In genomic region chr20:60266184-60266823, GRCh38 we compare ENCODE assay signal across 11 cellular contexts.
"Had no signal": no experiment of that assay in that cellular context is flagged by ENCODE, and none has a peak within 500 bp of the region (broad histone marks: within the 10 kb centered on the region; RNA-seq: fewer than 3 reads in every experiment).

No MANE protein-coding gene starts in this region.

- DNase-seq: activated CD8-positive, alpha-beta memory T cell treated with anti-CD3 and anti-CD28 coated beads, Interleukin-2, amount 50 U/mL, for 48 hours; activated naive CD4-positive, alpha-beta T cell treated with Interleukin-2 at 50 U/mL for 16 hours; left colon; midbrain; stimulated activated CD4-positive, alpha-beta T cell treated with anti-CD3 and anti-CD28 coated beads, Interleukin-1b, Interleukin-23, amount 100 ng/mL, for 48 hours; T1000; tibial artery had no signal

- H3K36me3 Mint-ChIP-seq: neural progenitor cell had no signal

- H3K9me3 Mint-ChIP-seq: neural progenitor cell had no signal

- H3K4me3 Mint-ChIP-seq: neural progenitor cell had no signal

- ATAC-seq: activated CD4-positive, CD25-positive, alpha-beta regulatory T cell treated with anti-CD3 and anti-CD28 coated beads, Interleukin-2, amount 50 U/mL, for 24 hours; left colon had no signal

- H3K4me3 ChIP-seq: cardiac muscle cell, lung, neural progenitor cell, tibial artery had no signal
